2 cellular contexts compared by ENCODE assay signal in the genomic region with DNA sequence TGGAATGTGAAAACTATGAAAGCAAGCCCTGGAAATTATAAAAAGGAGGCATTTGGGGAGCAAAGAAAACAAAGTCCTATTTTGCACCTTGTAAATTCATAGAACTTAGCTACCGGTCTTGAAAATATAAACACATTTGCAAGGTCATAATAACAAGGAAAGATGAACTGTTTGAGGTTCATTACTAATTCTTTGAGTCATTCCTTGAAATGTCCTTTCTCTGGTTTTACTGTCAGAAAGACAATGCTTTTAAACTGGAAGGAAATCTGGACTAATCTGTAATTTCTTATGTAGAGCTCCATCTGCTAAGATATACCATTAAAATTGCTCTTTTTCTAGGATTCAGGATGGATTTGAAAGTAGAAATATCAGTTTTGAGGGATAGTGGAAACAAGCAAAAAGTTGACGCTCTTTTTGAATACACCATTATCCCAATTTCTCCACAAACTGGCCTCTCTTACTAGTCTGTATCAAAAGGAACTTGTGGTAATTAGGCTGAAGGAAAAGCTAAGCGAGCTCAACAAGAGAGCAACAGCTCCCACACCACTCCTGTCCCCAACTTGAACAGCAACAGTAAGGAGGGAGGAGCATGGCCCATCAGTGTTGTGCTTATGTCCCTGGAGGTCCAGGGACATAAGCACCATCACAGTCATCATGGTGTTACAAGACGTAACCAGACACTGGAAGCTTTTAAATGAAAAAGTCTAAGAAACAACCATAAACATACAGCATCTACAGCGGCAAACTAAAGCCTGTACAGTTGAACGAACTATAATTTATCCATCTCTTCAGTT.
TF ChIP-seq lines count a peak whose summit lies in the region.

No MANE protein-coding gene starts in this region.

TF ChIP-seq in K562, 482 proteins besides CTCF, POLR2A, EP300 and RAD21:
- TF ChIP-seq RBM15 (IDR thresholded peaks at IDR 0.05; ENCODE audit: insufficient read depth, low read length): no peak
- TF ChIP-seq, protein P1, sequence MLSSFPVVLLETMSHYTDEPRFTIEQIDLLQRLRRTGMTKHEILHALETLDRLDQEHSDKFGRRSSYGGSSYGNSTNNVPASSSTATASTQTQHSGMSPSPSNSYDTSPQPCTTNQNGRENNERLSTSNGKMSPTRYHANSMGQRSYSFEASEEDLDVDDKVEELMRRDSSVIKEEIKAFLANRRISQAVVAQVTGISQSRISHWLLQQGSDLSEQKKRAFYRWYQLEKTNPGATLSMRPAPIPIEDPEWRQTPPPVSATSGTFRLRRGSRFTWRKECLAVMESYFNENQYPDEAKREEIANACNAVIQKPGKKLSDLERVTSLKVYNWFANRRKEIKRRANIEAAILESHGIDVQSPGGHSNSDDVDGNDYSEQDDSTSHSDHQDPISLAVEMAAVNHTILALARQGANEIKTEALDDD (IDR thresholded peaks at IDR 0.05): 0 out of 2 replicates have a peak, but pooled peaks have one; percentile 23
- TF ChIP-seq FOXK2 (conservative IDR thresholded peaks at IDR 0.05 in 1 of 2, IDR thresholded peaks at IDR 0.05 in 1 of 2; ENCODE audit: low read depth in 2 of 2): 0 out of 4 replicates have a peak, but pooled peaks of 1 of the 2 experiments have one; percentile 36
- TF ChIP-seq ZNF644 (tag; IDR thresholded peaks at IDR 0.05; ENCODE audit: low read depth): no peak
- no peak for TF ChIP-seq ZNF778 (CRISPR knock-in tag; IDR thresholded peaks at IDR 0.05)
- no peak for TF ChIP-seq BMI1 (IDR thresholded peaks at IDR 0.05; ENCODE audit: low read length)
- TF ChIP-seq ZSCAN29 (IDR thresholded peaks at IDR 0.05): no peak
- no peak for TF ChIP-seq ZNF384 (IDR thresholded peaks at IDR 0.05; ENCODE audit: low read depth, low read length)

TF ChIP-seq in liver, 16 proteins besides CTCF, POLR2A, EP300 and RAD21:
- TF ChIP-seq, protein P2, sequence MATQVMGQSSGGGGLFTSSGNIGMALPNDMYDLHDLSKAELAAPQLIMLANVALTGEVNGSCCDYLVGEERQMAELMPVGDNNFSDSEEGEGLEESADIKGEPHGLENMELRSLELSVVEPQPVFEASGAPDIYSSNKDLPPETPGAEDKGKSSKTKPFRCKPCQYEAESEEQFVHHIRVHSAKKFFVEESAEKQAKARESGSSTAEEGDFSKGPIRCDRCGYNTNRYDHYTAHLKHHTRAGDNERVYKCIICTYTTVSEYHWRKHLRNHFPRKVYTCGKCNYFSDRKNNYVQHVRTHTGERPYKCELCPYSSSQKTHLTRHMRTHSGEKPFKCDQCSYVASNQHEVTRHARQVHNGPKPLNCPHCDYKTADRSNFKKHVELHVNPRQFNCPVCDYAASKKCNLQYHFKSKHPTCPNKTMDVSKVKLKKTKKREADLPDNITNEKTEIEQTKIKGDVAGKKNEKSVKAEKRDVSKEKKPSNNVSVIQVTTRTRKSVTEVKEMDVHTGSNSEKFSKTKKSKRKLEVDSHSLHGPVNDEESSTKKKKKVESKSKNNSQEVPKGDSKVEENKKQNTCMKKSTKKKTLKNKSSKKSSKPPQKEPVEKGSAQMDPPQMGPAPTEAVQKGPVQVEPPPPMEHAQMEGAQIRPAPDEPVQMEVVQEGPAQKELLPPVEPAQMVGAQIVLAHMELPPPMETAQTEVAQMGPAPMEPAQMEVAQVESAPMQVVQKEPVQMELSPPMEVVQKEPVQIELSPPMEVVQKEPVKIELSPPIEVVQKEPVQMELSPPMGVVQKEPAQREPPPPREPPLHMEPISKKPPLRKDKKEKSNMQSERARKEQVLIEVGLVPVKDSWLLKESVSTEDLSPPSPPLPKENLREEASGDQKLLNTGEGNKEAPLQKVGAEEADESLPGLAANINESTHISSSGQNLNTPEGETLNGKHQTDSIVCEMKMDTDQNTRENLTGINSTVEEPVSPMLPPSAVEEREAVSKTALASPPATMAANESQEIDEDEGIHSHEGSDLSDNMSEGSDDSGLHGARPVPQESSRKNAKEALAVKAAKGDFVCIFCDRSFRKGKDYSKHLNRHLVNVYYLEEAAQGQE (IDR thresholded peaks at IDR 0.05): peak; percentile 20
- TF ChIP-seq, protein P3, sequence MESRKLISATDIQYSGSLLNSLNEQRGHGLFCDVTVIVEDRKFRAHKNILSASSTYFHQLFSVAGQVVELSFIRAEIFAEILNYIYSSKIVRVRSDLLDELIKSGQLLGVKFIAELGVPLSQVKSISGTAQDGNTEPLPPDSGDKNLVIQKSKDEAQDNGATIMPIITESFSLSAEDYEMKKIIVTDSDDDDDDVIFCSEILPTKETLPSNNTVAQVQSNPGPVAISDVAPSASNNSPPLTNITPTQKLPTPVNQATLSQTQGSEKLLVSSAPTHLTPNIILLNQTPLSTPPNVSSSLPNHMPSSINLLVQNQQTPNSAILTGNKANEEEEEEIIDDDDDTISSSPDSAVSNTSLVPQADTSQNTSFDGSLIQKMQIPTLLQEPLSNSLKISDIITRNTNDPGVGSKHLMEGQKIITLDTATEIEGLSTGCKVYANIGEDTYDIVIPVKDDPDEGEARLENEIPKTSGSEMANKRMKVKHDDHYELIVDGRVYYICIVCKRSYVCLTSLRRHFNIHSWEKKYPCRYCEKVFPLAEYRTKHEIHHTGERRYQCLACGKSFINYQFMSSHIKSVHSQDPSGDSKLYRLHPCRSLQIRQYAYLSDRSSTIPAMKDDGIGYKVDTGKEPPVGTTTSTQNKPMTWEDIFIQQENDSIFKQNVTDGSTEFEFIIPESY (IDR thresholded peaks at IDR 0.05): no peak
